8 cellular contexts compared by ENCODE assay signal in genomic region chr1:192808588-192809285, GRCh38. TPM values are rescaled to one million over a fixed set of nuclear protein-coding genes. Genes with fewer than 3 reads are reported as not detected.
A peak's percentile ranks its signal among the peaks of the same experiment; 100 is the strongest.
DNase-seq lines count a peak whose midpoint lies in the region; ATAC-seq, FAIRE-seq and TF ChIP-seq lines count a peak whose summit lies in the region.

RGS2 (plus strand) TSS chr1:192809039; CDS start chr1:192809072, 33 bp downstream.

- peak within 1 kb of the TSS; percentile 87 for H3K4me3 ChIP-seq in right cardiac atrium (ENCODE audit: low read length)

- ATAC-seq in HG02852 (IDR thresholded peaks at IDR 0.05; ENCODE audit: unreplicated experiment) (peak; percentile 90), right cardiac atrium (peak; percentile 99)

- under 1% methylated on average over 66 of the region's 66 CpGs for WGBS in right cardiac atrium

- peak; percentile 40 for FAIRE-seq in urothelium cell line (lab: Jason Lieb, UNC)

- H3K4me3 Mint-ChIP-seq in T-helper 1 cell treated with Interleukin-12 subunit alpha and Interleukin-12 subunit beta and Interleukin-4 antibody, amounts not matched to agents 30 μg/mL and 1 μg/mL, for 36 hours = peak within 1 kb of the TSS; percentile 98

- in situ Hi-C loops in GM13977 (cut with MboI; ENCODE audit: low pct_unique_long_range_greater_than_20kb, low sequenced_read_pairs, unreplicated experiment) = no loop called here

- peaks cover 31% of the 10 kb centered on the region for H3K4me1 Mint-ChIP-seq in T-helper 1 cell treated with Interleukin-12 subunit alpha and Interleukin-12 subunit beta and Interleukin-4 antibody, amounts not matched to agents 30 μg/mL and 1 μg/mL, for 36 hours (ENCODE audit: low read depth)

- peak within 1 kb of the TSS; percentile 97 for H3K27ac Mint-ChIP-seq in T-helper 1 cell treated with Interleukin-12 subunit alpha and Interleukin-12 subunit beta and Interleukin-4 antibody, amounts not matched to agents 30 μg/mL and 1 μg/mL, for 36 hours

- no peaks in the 10 kb centered on the region for H3K9me3 Mint-ChIP-seq in T-helper 1 cell treated with Interleukin-12 subunit alpha and Interleukin-12 subunit beta and Interleukin-4 antibody, amounts not matched to agents 30 μg/mL and 1 μg/mL, for 36 hours

- no peaks in the 10 kb centered on the region for H3K4me1 ChIP-seq in right cardiac atrium (ENCODE audit: control insufficient read depth, insufficient read depth, low read length)

- DNase-seq in GM13977 (ENCODE audit: low spot score) (peak; percentile 92), NCI-H1436 treated with DMSO at 0.1 percent for 48 hours (lab: John Stamatoyannopoulos, UW) (peak; percentile 55), amygdala (lab: John Stamatoyannopoulos, UW) (peak; percentile 52 to 96 (median 86)), right cardiac atrium (peak; percentile 93 to 97 (median 97)), pulmonary artery endothelial cell (ENCODE audit: low read depth, low spot score) (peak; percentile 73), urothelium cell line (ENCODE audit: low spot score) (peak; percentile 93)

- intact Hi-C loops in right cardiac atrium (cut with DNase I) = loop anchor here in 2 of 4 donors (5.0 to 10.0 kb wide), 3 partner anchors 206 to 314 kb away; partner anchors contain the start of gene CDC73 (in 1 of the 2)

- peak within 1 kb of the TSS; percentile 93 for H3K27ac ChIP-seq in right cardiac atrium (ENCODE audit: low read length)

- no peaks in the 10 kb centered on the region for H3K27me3 ChIP-seq in right cardiac atrium (ENCODE audit: control insufficient read depth, insufficient read depth)

- peaks cover 9% of the 10 kb centered on the region for H3K36me3 Mint-ChIP-seq in T-helper 1 cell treated with Interleukin-12 subunit alpha and Interleukin-12 subunit beta and Interleukin-4 antibody, amounts not matched to agents 30 μg/mL and 1 μg/mL, for 36 hours (ENCODE audit: low read depth)

- TF ChIP-seq CTCF in GM13977 (IDR thresholded peaks at IDR 0.05; ENCODE audit: extremely low read depth, insufficient read depth, missing control alignments) = no peak

- peaks cover 14% of the 10 kb centered on the region for H3K27me3 Mint-ChIP-seq in T-helper 1 cell treated with Interleukin-12 subunit alpha and Interleukin-12 subunit beta and Interleukin-4 antibody, amounts not matched to agents 30 μg/mL and 1 μg/mL, for 36 hours (ENCODE audit: low read depth)

- no peaks in the 10 kb centered on the region for H3K9me3 ChIP-seq in right cardiac atrium (ENCODE audit: control insufficient read depth, low read length)

RNA-seq across cellular contexts. Expression of gene RGS2, which starts in this region (rescaled TPM):
- total RNA-seq in right cardiac atrium = 100 to 1,000 TPM in 1 of 4 donors, 10 to 100 TPM in 3; 24.0 to 106 (median 38.0) TPM
- 56.4 TPM for polyA plus RNA-seq in right cardiac atrium
- 10.1 and 27.4 TPM in 2 replicates for total RNA-seq in pulmonary artery endothelial cell

Comparison
In these comparisons a context has a peak if more than half of its experiments do, and no peak if none do; other contexts are left out.
1. Peak in every context shown above with its lines: DNase-seq, ATAC-seq, H3K4me3 ChIP-seq and H3K27ac ChIP-seq.